ENCODE assay signal across 15 cellular contexts in genomic region chrX:69313622-69314290, GRCh38.
"Had no signal": no experiment of that assay in that cellular context is flagged by ENCODE, and none has a peak within 500 bp of the region (broad histone marks: within the 10 kb centered on the region; RNA-seq: fewer than 3 reads in every experiment).

No MANE protein-coding gene starts in this region.

- H3K27ac ChIP-seq: heart left ventricle, neutrophil, skin epidermis, transverse colon had no signal

- H3K27me3 Mint-ChIP-seq: activated CD8-positive, alpha-beta memory T cell treated with anti-CD3 and anti-CD28 coated beads, Interleukin-2, amount 10 ng/mL, durations not matched to agents 7 days and 5 days; activated naive CD4-positive, alpha-beta T cell treated with anti-CD3 and anti-CD28 coated beads, Interleukin-2, amount 50 U/mL, for 24 hours; naive B cell had no signal

- H3K4me3 Mint-ChIP-seq: activated CD8-positive, alpha-beta memory T cell treated with anti-CD3 and anti-CD28 coated beads, Interleukin-2, amount 10 ng/mL, durations not matched to agents 7 days and 5 days; activated naive CD4-positive, alpha-beta T cell treated with anti-CD3 and anti-CD28 coated beads, Interleukin-2, amount 50 U/mL, for 24 hours; activated T-cell treated with anti-CD3 and anti-CD28 coated beads, Interleukin-2, amount 50 U/mL, for 24 hours; immature natural killer cell; naive B cell had no signal

- H3K4me1 Mint-ChIP-seq: activated CD8-positive, alpha-beta memory T cell treated with anti-CD3 and anti-CD28 coated beads, Interleukin-2, amount 10 ng/mL, durations not matched to agents 7 days and 5 days; activated naive CD4-positive, alpha-beta T cell treated with anti-CD3 and anti-CD28 coated beads, Interleukin-2, amount 50 U/mL, for 24 hours; immature natural killer cell; naive B cell had no signal

- DNase-seq: activated CD4-positive, alpha-beta T cell treated with anti-CD3 and anti-CD28 coated beads, Interleukin-2, amount 50 U/mL, for 48 hours; activated CD8-positive, alpha-beta memory T cell treated with anti-CD3 and anti-CD28 coated beads, Interleukin-2, amount 10 ng/mL, durations not matched to agents 7 days and 5 days; caudate nucleus; effector CD8-positive, alpha-beta T cell; heart left ventricle; immature natural killer cell; naive B cell; stimulated activated CD4-positive, alpha-beta T cell treated with anti-CD3 and anti-CD28 coated beads, Interleukin-4, amount 100 ng/mL, for 24 hours; stimulated activated naive CD4-positive, alpha-beta T cell; transverse colon had no signal

- H3K36me3 ChIP-seq: heart left ventricle, neutrophil, transverse colon had no signal

- ATAC-seq: activated CD8-positive, alpha-beta memory T cell treated with anti-CD3 and anti-CD28 coated beads, Interleukin-2, amount 10 ng/mL, durations not matched to agents 7 days and 5 days had no signal

- H3K9me3 Mint-ChIP-seq: activated naive CD4-positive, alpha-beta T cell treated with anti-CD3 and anti-CD28 coated beads, Interleukin-2, amount 50 U/mL, for 24 hours; activated T-cell treated with anti-CD3 and anti-CD28 coated beads, Interleukin-2, amount 50 U/mL, for 24 hours had no signal

- H3K4me1 ChIP-seq: heart left ventricle, transverse colon had no signal

- H3K36me3 Mint-ChIP-seq: activated CD8-positive, alpha-beta memory T cell treated with anti-CD3 and anti-CD28 coated beads, Interleukin-2, amount 10 ng/mL, durations not matched to agents 7 days and 5 days; activated naive CD4-positive, alpha-beta T cell treated with anti-CD3 and anti-CD28 coated beads, Interleukin-2, amount 50 U/mL, for 24 hours; immature natural killer cell; naive B cell had no signal

- H3K4me3 ChIP-seq: heart left ventricle, lung, skin epidermis, transverse colon had no signal

- H3K27ac Mint-ChIP-seq: activated CD8-positive, alpha-beta memory T cell treated with anti-CD3 and anti-CD28 coated beads, Interleukin-2, amount 10 ng/mL, durations not matched to agents 7 days and 5 days; activated naive CD4-positive, alpha-beta T cell treated with anti-CD3 and anti-CD28 coated beads, Interleukin-2, amount 50 U/mL, for 24 hours; activated T-cell treated with anti-CD3 and anti-CD28 coated beads, Interleukin-2, amount 50 U/mL, for 24 hours; immature natural killer cell had no signal

- H3K9me3 ChIP-seq: heart left ventricle, neutrophil, transverse colon had no signal

- H3K27me3 ChIP-seq: neutrophil, transverse colon had no signal
